In genomic region chr13:98575009-98575866, GRCh38 we compare ENCODE assay signal across 8 cellular contexts. TPM values are rescaled to one million over a fixed set of nuclear protein-coding genes. Genes with fewer than 3 reads are reported as not detected.
DNase-seq lines count a peak whose midpoint lies in the region; ATAC-seq, FAIRE-seq and TF ChIP-seq lines count a peak whose summit lies in the region.

No MANE protein-coding gene starts in this region.

- peak overlapping the region; percentile 92 for H3K4me3 Mint-ChIP-seq in CD8-positive, alpha-beta T cell
- H3K4me3 Mint-ChIP-seq in neural crest cell, result peak overlapping the region; percentile 97

- H3K4me1 Mint-ChIP-seq in CD8-positive, alpha-beta T cell (ENCODE audit: low read depth), result peaks cover 57% of the 10 kb centered on the region
- H3K4me1 Mint-ChIP-seq in neural crest cell, result peaks cover 82% of the 10 kb centered on the region

- peaks cover 56% of the 10 kb centered on the region for H3K4me1 ChIP-seq in CD8-positive, alpha-beta T cell (ENCODE audit: insufficient read depth, low read length)

- H3K36me3 ChIP-seq in CD8-positive, alpha-beta T cell (ENCODE audit: insufficient read depth, low read length), result no peaks in the 10 kb centered on the region

- no peak for TF ChIP-seq CTCF in CD8-positive, alpha-beta T cell (IDR thresholded peaks at IDR 0.05)
- TF ChIP-seq CTCF in dorsolateral prefrontal cortex (IDR thresholded peaks at IDR 0.05 in 54 of 56, conservative IDR thresholded peaks at IDR 0.05 in 2 of 56; ENCODE audit: low read depth in 1 of 56, partially characterized antibody in 56 of 56) (no peak), neural crest cell (conservative IDR thresholded peaks at IDR 0.05) (no peak), D721Med (IDR thresholded peaks at IDR 0.05; ENCODE audit: insufficient read depth, missing control alignments) (no peak)

- ATAC-seq in CD8-positive, alpha-beta T cell, result no peak
- no peak for ATAC-seq in HG03095 (IDR thresholded peaks at IDR 0.05; ENCODE audit: unreplicated experiment)
- no peak for ATAC-seq in HG03521 (IDR thresholded peaks at IDR 0.05; ENCODE audit: unreplicated experiment)

- intact Hi-C loops in CD8-positive, alpha-beta T cell (cut with DNase I, micrococcal nuclease), result loop anchor here (1.0 to 10.0 kb wide), 9 partner anchors 9 to 1350 kb away; partner anchors contain the start of genes CLYBL (in 1 of the 2), MBNL2 (in 1 of the 2) and RAP2A (in 1 of the 2)
- intact Hi-C loops in dorsolateral prefrontal cortex (cut with DNase I), result loop anchor here (5.0 to 10.0 kb wide), 3 partner anchors 60 to 510 kb away; no protein-coding TSS in a partner anchor

- peak overlapping the region; percentile 64 for H3K27ac ChIP-seq in CD8-positive, alpha-beta T cell (ENCODE audit: low read depth, low read length)
- H3K27ac ChIP-seq in dorsolateral prefrontal cortex, result peak overlapping the region in 48 of 59 donors; percentile 35 to 96 (median 88)

- CTCF ChIA-PET in CD8-positive, alpha-beta T cell (lab: Charles Lee), result no interaction called here

- POLR2A ChIA-PET in CD8-positive, alpha-beta T cell (lab: Charles Lee), result interaction anchor here (0.6 to 3.1 kb wide), 3 partner anchors 12 to 99 kb away, joined by 3 to 9 read pairs (median 5); no protein-coding TSS in a partner anchor

- peak overlapping the region; percentile 64 for H3K4me3 ChIP-seq in CD8-positive, alpha-beta T cell (ENCODE audit: low read depth, low read length)
- peak overlapping the region; percentile 68 to 97 (median 87) for H3K4me3 ChIP-seq in dorsolateral prefrontal cortex

- no peak for DNase-seq in CD8-positive, alpha-beta T cell
- peak; percentile 65 for DNase-seq in NCI-H526 treated with DMSO at 0.1 percent for 48 hours (lab: John Stamatoyannopoulos, UW)
- no peak for DNase-seq in dorsolateral prefrontal cortex
- DNase-seq in neural crest cell (ENCODE audit: low read depth, low spot score), result no peak
- DNase-seq in D721Med (ENCODE audit: insufficient read length, low spot score), result no peak
- no peak for DNase-seq in AG08395 (ENCODE audit: low spot score)

- no peaks in the 10 kb centered on the region for H3K27me3 Mint-ChIP-seq in CD8-positive, alpha-beta T cell (ENCODE audit: low read depth)
- H3K27me3 Mint-ChIP-seq in neural crest cell (ENCODE audit: low read depth), result no peaks in the 10 kb centered on the region

- peak overlapping the region; percentile 94 for H3K27ac Mint-ChIP-seq in CD8-positive, alpha-beta T cell
- H3K27ac Mint-ChIP-seq in neural crest cell (ENCODE audit: unreplicated experiment), result peak overlapping the region; percentile 89

- H3K36me3 Mint-ChIP-seq in CD8-positive, alpha-beta T cell, result peaks cover 4% of the 10 kb centered on the region
- H3K36me3 Mint-ChIP-seq in neural crest cell (ENCODE audit: low read depth), result no peaks in the 10 kb centered on the region

- FAIRE-seq in D721Med (lab: Jason Lieb, UNC), result no peak

- no peaks in the 10 kb centered on the region for H3K9me3 Mint-ChIP-seq in CD8-positive, alpha-beta T cell
- H3K9me3 Mint-ChIP-seq in neural crest cell, result no peaks in the 10 kb centered on the region

- H3K27me3 ChIP-seq in CD8-positive, alpha-beta T cell (ENCODE audit: insufficient read depth, low read length), result no peaks in the 10 kb centered on the region
- no peaks in the 10 kb centered on the region for H3K27me3 ChIP-seq in dorsolateral prefrontal cortex

- H3K9me3 ChIP-seq in CD8-positive, alpha-beta T cell (ENCODE audit: low read length), result no peaks in the 10 kb centered on the region

RNA-seq across cellular contexts. Expression of gene STK24, which starts 1.7 kb away (rescaled TPM):
- total RNA-seq in CD8-positive, alpha-beta T cell, result 10 to 100 TPM; 69.9 to 71.5 TPM
- 10 to 100 TPM; 28.8 to 87.6 (median 61.8) TPM for total RNA-seq in dorsolateral prefrontal cortex
- total RNA-seq in neural crest cell, result 113 and 114 TPM in 2 replicates
